16 cellular contexts compared by ENCODE assay signal in genomic region chr1:8467308-8467707, GRCh38.
DNase-seq lines count a peak whose midpoint lies in the region; ATAC-seq and TF ChIP-seq lines count a peak whose summit lies in the region.
"Had no signal": no experiment of that assay in that cellular context is flagged by ENCODE, and none has a peak within 500 bp of the region (broad histone marks: within the 10 kb centered on the region; RNA-seq: fewer than 3 reads in every experiment).

No MANE protein-coding gene starts in this region.

- ATAC-seq in GM23338 (no peak), HG02763 (IDR thresholded peaks at IDR 0.05; ENCODE audit: unreplicated experiment) (no peak)
- ATAC-seq: Panc1 had no signal

- no peak overlapping the region for H3K4me2 ChIP-seq in GM23338
- no peak overlapping the region for H3K4me2 ChIP-seq in smooth muscle cell
- H3K4me2 ChIP-seq in mammary epithelial cell (ENCODE audit: insufficient read depth, low read depth, low read length): no peak overlapping the region

- dilution Hi-C loops in mammary epithelial cell (cut with HindIII; ENCODE audit: low sequenced_read_pairs): no loop called here

- H3K9me2 ChIP-seq in GM23338 (ENCODE audit: insufficient read depth): no peaks in the 10 kb centered on the region

- 32% methylated on average over 3 of the region's 3 CpGs for WGBS in liver
- WGBS in smooth muscle cell (ENCODE audit: low lambda C conversion rate): 80% methylated on average over 3 of the region's 3 CpGs
- 100% methylated on average over 3 of the region's 3 CpGs for WGBS in mammary epithelial cell (ENCODE audit: low coverage, missing lambda C conversion rate)

- no peak overlapping the region for H3K9ac ChIP-seq in liver (ENCODE audit: low read depth in 1 of 2, low read length in 2 of 2)
- H3K9ac ChIP-seq in smooth muscle cell (ENCODE audit: low read depth): no peak overlapping the region
- no peak overlapping the region for H3K9ac ChIP-seq in mammary epithelial cell (ENCODE audit: insufficient read depth, low read length)

- H3K79me2 ChIP-seq in GM23338 (replicated peaks; ENCODE audit: insufficient read depth) (peaks cover 38% of the 10 kb centered on the region), smooth muscle cell (ENCODE audit: low read depth) (peaks cover 44% of the 10 kb centered on the region), mammary epithelial cell (ENCODE audit: insufficient read depth, low read length) (no peaks in the 10 kb centered on the region)

- H3K9me3 Mint-ChIP-seq in GM23338: no peaks in the 10 kb centered on the region

- H3K27me3 ChIP-seq in GM23338 (ENCODE audit: insufficient read depth) (no peaks in the 10 kb centered on the region), liver (ENCODE audit: control insufficient read depth in 4 of 4, insufficient read depth in 4 of 4, low read length in 3 of 4) (no peaks in the 10 kb centered on the region), uterus (no peaks in the 10 kb centered on the region), smooth muscle cell (ENCODE audit: low read depth) (no peaks in the 10 kb centered on the region), mammary epithelial cell (ENCODE audit: insufficient read depth, low read length) (no peaks in the 10 kb centered on the region)
- H3K27me3 ChIP-seq: SJCRH30 had no signal

- CTCF ChIA-PET in mammary epithelial cell (lab: Charles Lee; ENCODE audit: low non-redundant PET): no interaction called here

- H3K4me3 ChIP-seq in GM23338 (no peak overlapping the region), liver (ENCODE audit: low read depth in 1 of 3, low read length in 3 of 3) (peak overlapping the region in 1 of 3 donors; percentile 22), uterus (no peak overlapping the region), smooth muscle cell (no peak overlapping the region), mammary epithelial cell (replicated peaks in 1 of 3; ENCODE audit: insufficient read depth in 1 of 3, low read depth in 2 of 3, low read length in 3 of 3) (no peak overlapping the region)
- H3K4me3 ChIP-seq: SJCRH30 had no signal

- H3K4me1 ChIP-seq in GM23338 (ENCODE audit: insufficient read depth): peaks cover 46% of the 10 kb centered on the region
- peaks cover 7 to 54% (median 46%) of the 10 kb centered on the region in 4 donors for H3K4me1 ChIP-seq in liver (ENCODE audit: control insufficient read depth in 4 of 4, insufficient read depth in 4 of 4, low read length in 3 of 4)
- H3K4me1 ChIP-seq in uterus: peaks cover 7 to 17% of the 10 kb centered on the region in 2 donors
- peaks cover 20% of the 10 kb centered on the region for H3K4me1 ChIP-seq in smooth muscle cell (ENCODE audit: low read depth)
- H3K4me1 ChIP-seq in mammary epithelial cell (ENCODE audit: insufficient read depth, low read length): peaks cover 8% of the 10 kb centered on the region

- peaks cover 51% of the 10 kb centered on the region for H3K4me1 Mint-ChIP-seq in GM23338

- TF ChIP-seq POLR2A in uterus (IDR thresholded peaks at IDR 0.05): no peak

- TF ChIP-seq CTCF in GM23338 (conservative IDR thresholded peaks at IDR 0.05; ENCODE audit: low read depth in 2 of 2) (no peak), VCaP (conservative IDR thresholded peaks at IDR 0.05) (no peak), liver (IDR thresholded peaks at IDR 0.05; ENCODE audit: low read depth, low read length, missing input control) (no peak), uterus (IDR thresholded peaks at IDR 0.05) (no peak), smooth muscle cell (IDR thresholded peaks at IDR 0.05; ENCODE audit: borderline replicate concordance, insufficient read depth, poor library complexity, severe bottlenecking) (no peak), mammary epithelial cell (conservative IDR thresholded peaks at IDR 0.05 in 1 of 2, IDR thresholded peaks at IDR 0.05 in 1 of 2; ENCODE audit: extremely low read depth in 1 of 2, insufficient read depth in 1 of 2, low read depth in 1 of 2, low read length in 2 of 2) (no peak)

- H3K9me3 ChIP-seq in liver (ENCODE audit: control insufficient read depth in 4 of 4, low read length in 3 of 4) (no peaks in the 10 kb centered on the region), uterus (no peaks in the 10 kb centered on the region), smooth muscle cell (replicated peaks; ENCODE audit: low read depth) (no peaks in the 10 kb centered on the region), mammary epithelial cell (replicated peaks; ENCODE audit: insufficient read depth, low read length) (no peaks in the 10 kb centered on the region)
- H3K9me3 ChIP-seq: SJCRH30 had no signal

- H3F3A ChIP-seq in GM23338 (replicated peaks; ENCODE audit: low read depth) (no peaks in the 10 kb centered on the region; the same call in 1 of the 2 replicates), smooth muscle cell (ENCODE audit: low read depth) (peaks cover 25% of the 10 kb centered on the region)

- H2AFZ ChIP-seq in GM23338 (no peak overlapping the region), smooth muscle cell (ENCODE audit: low read depth) (no peak overlapping the region), mammary epithelial cell (ENCODE audit: low read depth, low read length) (no peak overlapping the region)

- peak overlapping the region; percentile 25 for H3K27ac Mint-ChIP-seq in GM23338

- in situ Hi-C loops in mammary epithelial cell (cut with MboI; ENCODE audit: low sequenced_read_pairs in 2 of 2): no loop called here

- DNase-seq in GM23338 (ENCODE audit: low spot score) (no peak), uterus (no peak), smooth muscle cell (lab: John Stamatoyannopoulos, UW; ENCODE audit: unreplicated experiment) (no peak), mammary epithelial cell (no peak)
- DNase-seq: DMS153, KG1, NCI-H1417, NCI-H187, NCI-H2107, NCI-H2227 treated with DMSO at 0.1 percent for 48 hours, NCI-H510A treated with DMSO at 0.1 percent for 48 hours, SJCRH30 had no signal

- H3K36me3 ChIP-seq in GM23338 (ENCODE audit: insufficient read depth) (no peaks in the 10 kb centered on the region), liver (ENCODE audit: control insufficient read depth in 4 of 4, insufficient read depth in 3 of 4, low read depth in 1 of 4, low read length in 3 of 4) (no peaks in the 10 kb centered on the region), uterus (no peaks in the 10 kb centered on the region), smooth muscle cell (ENCODE audit: low read depth) (no peaks in the 10 kb centered on the region), mammary epithelial cell (ENCODE audit: insufficient read depth, low read length) (no peaks in the 10 kb centered on the region)
- H3K36me3 ChIP-seq: SJCRH30 had no signal

- peak in 1 of 2 donors; percentile 34 for TF ChIP-seq RAD21 in liver (IDR thresholded peaks at IDR 0.05)

- intact Hi-C loops in uterus (cut with DNase I; ENCODE audit: low total_unique reads) (no loop called here), mammary epithelial cell (cut with micrococcal nuclease) (no loop called here)

- no TSS peak for BruUV-seq in mammary epithelial cell (replicated peaks; lab: Mats Ljungman, UMichigan)

- H3K27me3 Mint-ChIP-seq in GM23338 (ENCODE audit: insufficient read depth, low read depth, poor library complexity): peaks cover 12% of the 10 kb centered on the region

- peaks cover 4% of the 10 kb centered on the region; the same call in 2 of the 3 replicates for H3K36me3 Mint-ChIP-seq in GM23338 (ENCODE audit: low read depth)

- H3K4me3 Mint-ChIP-seq in GM23338: no peak overlapping the region

- H4K20me1 ChIP-seq in GM23338 (replicated peaks; ENCODE audit: insufficient read depth) (peaks cover 6% of the 10 kb centered on the region; the same call in 1 of the 2 replicates), smooth muscle cell (ENCODE audit: low read depth) (peaks cover 51% of the 10 kb centered on the region), mammary epithelial cell (ENCODE audit: insufficient read depth, low read length) (no peaks in the 10 kb centered on the region)

- 0 out of 2 replicates have a peak overlapping the region, but pooled peaks have one; percentile 35 for H3K27ac ChIP-seq in GM23338 (ENCODE audit: low read depth)
- H3K27ac ChIP-seq in VCaP: peak overlapping the region; percentile 95
- peak overlapping the region in 1 of 2 donors; percentile 10 for H3K27ac ChIP-seq in liver (ENCODE audit: low read depth in 1 of 2, low read length in 2 of 2)
- peak overlapping the region; percentile 82 to 95 for H3K27ac ChIP-seq in uterus
- no peak overlapping the region for H3K27ac ChIP-seq in smooth muscle cell (ENCODE audit: low read depth)
- no peak overlapping the region for H3K27ac ChIP-seq in mammary epithelial cell (ENCODE audit: insufficient read depth, low read depth, low read length)
- H3K27ac ChIP-seq: SJCRH30 had no signal

TF ChIP-seq in liver, 16 proteins besides CTCF, POLR2A, EP300 and RAD21:
- TF ChIP-seq RXRA (IDR thresholded peaks at IDR 0.05): no peak
- TF ChIP-seq FOXA2 (IDR thresholded peaks at IDR 0.05): peak; percentile 22
- TF ChIP-seq HNF4A (conservative IDR thresholded peaks at IDR 0.05): peak; percentile 23 to 44
- TF ChIP-seq SP1 (IDR thresholded peaks at IDR 0.05): peak; percentile 14
- no peak for TF ChIP-seq HNF4G (IDR thresholded peaks at IDR 0.05)
- TF ChIP-seq JUND (IDR thresholded peaks at IDR 0.05): peak in 1 of 2 donors; percentile 24
- peak; percentile 28 for TF ChIP-seq YY1 (IDR thresholded peaks at IDR 0.05)
- no peak for TF ChIP-seq MAX (IDR thresholded peaks at IDR 0.05)
- TF ChIP-seq ZBTB33 (IDR thresholded peaks at IDR 0.05): no peak
TF ChIP-seq in liver: peak in this region for 5.

Comparison
In these comparisons a context has a peak if more than half of its experiments do, and no peak if none do; other contexts are left out.
1. H3K27ac ChIP-seq: peak in GM23338 (single experiment), VCaP (single experiment) and uterus (2 of 2); none in smooth muscle cell (single experiment) and mammary epithelial cell (single experiment).